Comparison of ENCODE assay signal across 2 cellular contexts in genomic region chr1:94285026-94285654, GRCh38.
A peak's percentile ranks its signal among the peaks of the same experiment; 100 is the strongest.
TF ChIP-seq lines count a peak whose summit lies in the region.

No MANE protein-coding gene starts in this region.

TF ChIP-seq in HCT116, 20 proteins besides CTCF, POLR2A, EP300 and RAD21:
- TF ChIP-seq JUND (IDR thresholded peaks at IDR 0.05) (peak; percentile 83), TCF7L2 (IDR thresholded peaks at IDR 0.05; ENCODE audit: borderline replicate concordance, extremely low read depth, insufficient read depth, insufficient read length) (peak; percentile 66), CBX3 (IDR thresholded peaks at IDR 0.05; ENCODE audit: low read depth) (peak; percentile 71; the same call in 1 of the 2 replicates), ZBTB33 (IDR thresholded peaks at IDR 0.05; ENCODE audit: extremely low read depth, insufficient replicate concordance, low read length) (no peak), SP1 (IDR thresholded peaks at IDR 0.05; ENCODE audit: low read depth) (peak; percentile 65), POLR2AphosphoS5 (IDR thresholded peaks at IDR 0.05; ENCODE audit: low read depth, low read length) (peak; percentile 27; the same call in 1 of the 2 replicates), CEBPB (IDR thresholded peaks at IDR 0.05; ENCODE audit: low read depth) (peak; percentile 59; the same call in 1 of the 2 replicates), ATF3 (IDR thresholded peaks at IDR 0.05) (no peak), FOSL1 (IDR thresholded peaks at IDR 0.05; ENCODE audit: low read depth) (peak; percentile 86)
- TF ChIP-seq, protein P1, sequence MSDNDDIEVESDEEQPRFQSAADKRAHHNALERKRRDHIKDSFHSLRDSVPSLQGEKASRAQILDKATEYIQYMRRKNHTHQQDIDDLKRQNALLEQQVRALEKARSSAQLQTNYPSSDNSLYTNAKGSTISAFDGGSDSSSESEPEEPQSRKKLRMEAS (IDR thresholded peaks at IDR 0.05), result 0 out of 2 replicates have a peak, but pooled peaks have one; percentile 13
- TF ChIP-seq, protein P2, sequence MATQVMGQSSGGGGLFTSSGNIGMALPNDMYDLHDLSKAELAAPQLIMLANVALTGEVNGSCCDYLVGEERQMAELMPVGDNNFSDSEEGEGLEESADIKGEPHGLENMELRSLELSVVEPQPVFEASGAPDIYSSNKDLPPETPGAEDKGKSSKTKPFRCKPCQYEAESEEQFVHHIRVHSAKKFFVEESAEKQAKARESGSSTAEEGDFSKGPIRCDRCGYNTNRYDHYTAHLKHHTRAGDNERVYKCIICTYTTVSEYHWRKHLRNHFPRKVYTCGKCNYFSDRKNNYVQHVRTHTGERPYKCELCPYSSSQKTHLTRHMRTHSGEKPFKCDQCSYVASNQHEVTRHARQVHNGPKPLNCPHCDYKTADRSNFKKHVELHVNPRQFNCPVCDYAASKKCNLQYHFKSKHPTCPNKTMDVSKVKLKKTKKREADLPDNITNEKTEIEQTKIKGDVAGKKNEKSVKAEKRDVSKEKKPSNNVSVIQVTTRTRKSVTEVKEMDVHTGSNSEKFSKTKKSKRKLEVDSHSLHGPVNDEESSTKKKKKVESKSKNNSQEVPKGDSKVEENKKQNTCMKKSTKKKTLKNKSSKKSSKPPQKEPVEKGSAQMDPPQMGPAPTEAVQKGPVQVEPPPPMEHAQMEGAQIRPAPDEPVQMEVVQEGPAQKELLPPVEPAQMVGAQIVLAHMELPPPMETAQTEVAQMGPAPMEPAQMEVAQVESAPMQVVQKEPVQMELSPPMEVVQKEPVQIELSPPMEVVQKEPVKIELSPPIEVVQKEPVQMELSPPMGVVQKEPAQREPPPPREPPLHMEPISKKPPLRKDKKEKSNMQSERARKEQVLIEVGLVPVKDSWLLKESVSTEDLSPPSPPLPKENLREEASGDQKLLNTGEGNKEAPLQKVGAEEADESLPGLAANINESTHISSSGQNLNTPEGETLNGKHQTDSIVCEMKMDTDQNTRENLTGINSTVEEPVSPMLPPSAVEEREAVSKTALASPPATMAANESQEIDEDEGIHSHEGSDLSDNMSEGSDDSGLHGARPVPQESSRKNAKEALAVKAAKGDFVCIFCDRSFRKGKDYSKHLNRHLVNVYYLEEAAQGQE (IDR thresholded peaks at IDR 0.05; ENCODE audit: low read depth), result no peak

TF ChIP-seq in HEK293T, 16 proteins besides CTCF, POLR2A, EP300 and RAD21:
- no peak for TF ChIP-seq CTBP1 (IDR thresholded peaks at IDR 0.05; ENCODE audit: borderline replicate concordance)
- no peak for TF ChIP-seq SUZ12 (IDR thresholded peaks at IDR 0.05)
